Comparison of ENCODE assay signal across 8 cellular contexts in genomic region chr11:65505434-65506315, GRCh38. TPM values are rescaled to one million over a fixed set of nuclear protein-coding genes. Genes with fewer than 3 reads are reported as not detected.
DNase-seq lines count a peak whose midpoint lies in the region; ATAC-seq, FAIRE-seq and TF ChIP-seq lines count a peak whose summit lies in the region.

No MANE protein-coding gene starts in this region.

- H3K4me1 Mint-ChIP-seq in activated T-cell treated with anti-CD3 and anti-CD28 coated beads, Interleukin-2, amount 50 U/mL, for 72 hours (ENCODE audit: low read depth) = peaks cover 58% of the 10 kb centered on the region
- peaks cover 53% of the 10 kb centered on the region for H3K4me1 Mint-ChIP-seq in activated T-helper 1 cell treated with anti-CD3 and anti-CD28 coated beads, Interleukin-12 subunit alpha, Interleukin-12 subunit beta, Interleukin-2, Interleukin-4 antibody, amounts not matched to agents 30 ng/mL and 10 ng/mL and 1 ng/mL, durations not matched to agents 14 hours and 24 hours and 36 hours (ENCODE audit: low read depth)

- peak overlapping the region; percentile 2 to 99 (median 94) for H3K4me3 ChIP-seq in keratinocyte (ENCODE audit: control insufficient read depth in 2 of 3, extremely low read depth in 1 of 3, insufficient read depth in 2 of 3, low read depth in 1 of 3, low read length in 3 of 3)

- dilution Hi-C loops in keratinocyte (cut with MboI; ENCODE audit: extremely low pct_ligation_motif_present, low sequenced_read_pairs) = no loop called here

- intact Hi-C loops in activated T-helper 1 cell treated with anti-CD3 and anti-CD28 coated beads, Interleukin-12 subunit alpha, Interleukin-12 subunit beta, Interleukin-2, Interleukin-4 antibody, amounts not matched to agents 30 ng/mL and 10 ng/mL and 1 ng/mL, durations not matched to agents 14 hours and 24 hours and 36 hours (cut with micrococcal nuclease) = loop anchor here (5.0 kb wide), 1 partner anchor 243 kb away; the partner anchor contains the start of gene POLA2

- no peak overlapping the region for H2AFZ ChIP-seq in keratinocyte (ENCODE audit: control insufficient read depth, low read length)

- no peaks in the 10 kb centered on the region for H3K27me3 Mint-ChIP-seq in activated T-cell treated with anti-CD3 and anti-CD28 coated beads, Interleukin-2, amount 50 U/mL, for 72 hours (ENCODE audit: low read depth)
- H3K27me3 Mint-ChIP-seq in activated T-helper 1 cell treated with anti-CD3 and anti-CD28 coated beads, Interleukin-12 subunit alpha, Interleukin-12 subunit beta, Interleukin-2, Interleukin-4 antibody, amounts not matched to agents 30 ng/mL and 10 ng/mL and 1 ng/mL, durations not matched to agents 14 hours and 24 hours and 36 hours (ENCODE audit: insufficient read depth) = no peaks in the 10 kb centered on the region

- H3K4me3 Mint-ChIP-seq in activated T-cell treated with anti-CD3 and anti-CD28 coated beads, Interleukin-2, amount 50 U/mL, for 72 hours = no peak overlapping the region
- H3K4me3 Mint-ChIP-seq in activated T-helper 1 cell treated with anti-CD3 and anti-CD28 coated beads, Interleukin-12 subunit alpha, Interleukin-12 subunit beta, Interleukin-2, Interleukin-4 antibody, amounts not matched to agents 30 ng/mL and 10 ng/mL and 1 ng/mL, durations not matched to agents 14 hours and 24 hours and 36 hours = no peak overlapping the region

- no peak for FAIRE-seq in keratinocyte (lab: Jason Lieb, UNC)

- peak overlapping the region; percentile 98 for H3K9ac ChIP-seq in keratinocyte (ENCODE audit: control insufficient read depth, extremely low read depth, insufficient read depth, low read length)

- H3K79me2 ChIP-seq in keratinocyte (ENCODE audit: control insufficient read depth, insufficient read depth, low read length) = peaks cover 45% of the 10 kb centered on the region

- no peak overlapping the region for H3K27ac Mint-ChIP-seq in activated T-cell treated with anti-CD3 and anti-CD28 coated beads, Interleukin-2, amount 50 U/mL, for 72 hours
- H3K27ac Mint-ChIP-seq in activated T-helper 1 cell treated with anti-CD3 and anti-CD28 coated beads, Interleukin-12 subunit alpha, Interleukin-12 subunit beta, Interleukin-2, Interleukin-4 antibody, amounts not matched to agents 30 ng/mL and 10 ng/mL and 1 ng/mL, durations not matched to agents 14 hours and 24 hours and 36 hours = peak overlapping the region; percentile 72

- ATAC-seq in activated T-cell treated with anti-CD3 and anti-CD28 coated beads, Interleukin-2, amount 50 U/mL, for 72 hours (replicated peaks in 1 of 2) = no peak
- no peak for ATAC-seq in HG03159 (IDR thresholded peaks at IDR 0.05; ENCODE audit: unreplicated experiment)

- H3K4me2 ChIP-seq in keratinocyte (ENCODE audit: control insufficient read depth, extremely low read depth, insufficient read depth, low read depth, low read length) = peak overlapping the region; percentile 100

- no peaks in the 10 kb centered on the region for H3K27me3 ChIP-seq in keratinocyte (ENCODE audit: control insufficient read depth, extremely low read depth, insufficient read depth, low read length)

- H4K20me1 ChIP-seq in keratinocyte (ENCODE audit: control insufficient read depth, extremely low read depth, insufficient read depth, low read length) = peaks cover 33% of the 10 kb centered on the region

- peaks cover 14% of the 10 kb centered on the region for H3K4me1 ChIP-seq in keratinocyte (ENCODE audit: control insufficient read depth, extremely low read depth, insufficient read depth, low read length)

- peak overlapping the region; percentile 100 for H3K27ac ChIP-seq in keratinocyte (ENCODE audit: control insufficient read depth, insufficient read depth, low read length)
- peak overlapping the region; percentile 88 for H3K27ac ChIP-seq in temporal lobe (ENCODE audit: low read depth, low read length)

- no peak for TF ChIP-seq CTCF in keratinocyte (optimal IDR thresholded peaks at IDR 0.05 in 1 of 3, IDR thresholded peaks at IDR 0.05 in 1 of 3, conservative IDR thresholded peaks at IDR 0.05 in 1 of 3; ENCODE audit: extremely low read depth in 1 of 3, insufficient read depth in 2 of 3, low read length in 3 of 3)

- peaks cover 3 to 41% of the 10 kb centered on the region in 2 experiments for H3K36me3 ChIP-seq in keratinocyte (ENCODE audit: control insufficient read depth in 2 of 2, extremely low read depth in 1 of 2, insufficient read depth in 2 of 2, low read length in 2 of 2)

- H3K36me3 Mint-ChIP-seq in activated T-cell treated with anti-CD3 and anti-CD28 coated beads, Interleukin-2, amount 50 U/mL, for 72 hours (ENCODE audit: insufficient read depth in 2 of 2) = peaks cover 31 to 36% of the 10 kb centered on the region in 2 donors
- H3K36me3 Mint-ChIP-seq in activated T-helper 1 cell treated with anti-CD3 and anti-CD28 coated beads, Interleukin-12 subunit alpha, Interleukin-12 subunit beta, Interleukin-2, Interleukin-4 antibody, amounts not matched to agents 30 ng/mL and 10 ng/mL and 1 ng/mL, durations not matched to agents 14 hours and 24 hours and 36 hours (ENCODE audit: low read depth) = peaks cover 30% of the 10 kb centered on the region

- peak; percentile 50 for DNase-seq in activated T-cell treated with anti-CD3 and anti-CD28 coated beads, Interleukin-2, amount 50 U/mL, for 1 hour
- no peak for DNase-seq in activated T-cell treated with anti-CD3 and anti-CD28 coated beads, Interleukin-2, amount 50 U/mL, for 72 hours
- DNase-seq in activated T-helper 1 cell treated with anti-CD3 and anti-CD28 coated beads, Interleukin-12 subunit alpha, Interleukin-12 subunit beta, Interleukin-2, Interleukin-4 antibody, amounts not matched to agents 30 ng/mL and 10 ng/mL and 1 ng/mL, durations not matched to agents 14 hours and 24 hours and 36 hours (ENCODE audit: low spot score) = no peak
- DNase-seq in keratinocyte (ENCODE audit: low read depth, low spot score) (no peak), DMS153 treated with DMSO at 0.1 percent for 48 hours (lab: John Stamatoyannopoulos, UW; ENCODE audit: unreplicated experiment) (no peak), cerebellum (ENCODE audit: low spot score) (no peak)

- H3K9me3 ChIP-seq in keratinocyte (ENCODE audit: control insufficient read depth, low read depth, low read length) = no peaks in the 10 kb centered on the region

- H3K9me1 ChIP-seq in keratinocyte (ENCODE audit: control insufficient read depth, extremely low read depth, insufficient read depth, low read length) = no peaks in the 10 kb centered on the region

- H3K9me3 Mint-ChIP-seq in activated T-cell treated with anti-CD3 and anti-CD28 coated beads, Interleukin-2, amount 50 U/mL, for 72 hours = no peaks in the 10 kb centered on the region
- H3K9me3 Mint-ChIP-seq in activated T-helper 1 cell treated with anti-CD3 and anti-CD28 coated beads, Interleukin-12 subunit alpha, Interleukin-12 subunit beta, Interleukin-2, Interleukin-4 antibody, amounts not matched to agents 30 ng/mL and 10 ng/mL and 1 ng/mL, durations not matched to agents 14 hours and 24 hours and 36 hours = no peaks in the 10 kb centered on the region

RNA-seq across cellular contexts. Expression of gene MALAT1, which starts 6.8 kb away (rescaled TPM):
- total RNA-seq in activated T-cell treated with anti-CD3 and anti-CD28 coated beads, Interleukin-2, amount 50 U/mL, for 72 hours = over 10,000 TPM in 1 of 2 donors, 1,000 to 10,000 TPM in 1; 8,391 to 13,279 TPM
- 5,323 and 5,421 TPM in 2 replicates for total RNA-seq in activated T-helper 1 cell treated with anti-CD3 and anti-CD28 coated beads, Interleukin-12 subunit alpha, Interleukin-12 subunit beta, Interleukin-2, Interleukin-4 antibody, amounts not matched to agents 30 ng/mL and 10 ng/mL and 1 ng/mL, durations not matched to agents 14 hours and 24 hours and 36 hours
- 337 to 1,845 TPM (median 1,768 TPM) in 3 replicates for polyA plus RNA-seq in keratinocyte
- polyA plus RNA-seq in keratinocyte (2011; ENCODE audit: low read depth) = 22,009 TPM
- 14.9 and 37.5 TPM in 2 replicates for polyA plus RNA-seq in keratinocyte (2011; cell fraction: cytosol; rRNA removed)
- 6,319 and 7,235 TPM in 2 replicates for polyA plus RNA-seq in keratinocyte (2011; cell fraction: nucleus; rRNA removed)
- polyA plus RNA-seq in keratinocyte (2012; ENCODE audit: low replicate concordance) = 429 and 9,619 TPM in 2 replicates
- 2,284 to 11,976 TPM (median 9,145 TPM) in 3 replicates for polyA minus RNA-seq in keratinocyte
- 408 TPM for polyA minus RNA-seq in keratinocyte (2011; cell fraction: cytosol; rRNA and poly(A)+ RNA removed)
- polyA minus RNA-seq in keratinocyte (2011; cell fraction: nucleus; rRNA and poly(A)+ RNA removed) = 24,947 and 60,709 TPM in 2 replicates
- total RNA-seq in temporal lobe (8,183 TPM), cerebellum (17,703 TPM)

RNA-seq across cellular contexts. Expression of gene SCYL1, which starts 19.2 kb away (rescaled TPM):
- 10 to 100 TPM; 77.9 to 83.4 TPM for total RNA-seq in activated T-cell treated with anti-CD3 and anti-CD28 coated beads, Interleukin-2, amount 50 U/mL, for 72 hours
- total RNA-seq in activated T-helper 1 cell treated with anti-CD3 and anti-CD28 coated beads, Interleukin-12 subunit alpha, Interleukin-12 subunit beta, Interleukin-2, Interleukin-4 antibody, amounts not matched to agents 30 ng/mL and 10 ng/mL and 1 ng/mL, durations not matched to agents 14 hours and 24 hours and 36 hours = 103 and 109 TPM in 2 replicates
- 31.3 to 51.2 TPM (median 44.1 TPM) in 3 replicates for polyA plus RNA-seq in keratinocyte
- 25.3 TPM for polyA plus RNA-seq in keratinocyte (2011; ENCODE audit: low read depth)
- 40.7 and 65.2 TPM in 2 replicates for polyA plus RNA-seq in keratinocyte (2011; cell fraction: cytosol; rRNA removed)
- polyA plus RNA-seq in keratinocyte (2011; cell fraction: nucleus; rRNA removed) = 52.1 and 72.4 TPM in 2 replicates
- polyA plus RNA-seq in keratinocyte (2012; ENCODE audit: low replicate concordance) = 33.0 and 44.5 TPM in 2 replicates
- polyA minus RNA-seq in keratinocyte = 34.8 to 75.0 TPM (median 43.7 TPM) in 3 replicates
- polyA minus RNA-seq in keratinocyte (2011; cell fraction: cytosol; rRNA and poly(A)+ RNA removed) = 43.0 TPM
- polyA minus RNA-seq in keratinocyte (2011; cell fraction: nucleus; rRNA and poly(A)+ RNA removed) = 24.6 and 32.7 TPM in 2 replicates
- total RNA-seq in temporal lobe (34.2 TPM), cerebellum (30.7 TPM)

RNA-seq across cellular contexts. Expression of gene LTBP3, which starts 52.5 kb away (rescaled TPM):
- total RNA-seq in activated T-cell treated with anti-CD3 and anti-CD28 coated beads, Interleukin-2, amount 50 U/mL, for 72 hours = 100 to 1,000 TPM; 106 TPM
- total RNA-seq in activated T-helper 1 cell treated with anti-CD3 and anti-CD28 coated beads, Interleukin-12 subunit alpha, Interleukin-12 subunit beta, Interleukin-2, Interleukin-4 antibody, amounts not matched to agents 30 ng/mL and 10 ng/mL and 1 ng/mL, durations not matched to agents 14 hours and 24 hours and 36 hours = 97.9 and 103 TPM in 2 replicates
- polyA plus RNA-seq in keratinocyte = 9.1 to 23.0 TPM (median 11.0 TPM) in 3 replicates
- polyA plus RNA-seq in keratinocyte (2011; ENCODE audit: low read depth) = 4.4 TPM
- polyA plus RNA-seq in keratinocyte (2011; cell fraction: cytosol; rRNA removed) = 6.9 and 16.8 TPM in 2 replicates
- polyA plus RNA-seq in keratinocyte (2011; cell fraction: nucleus; rRNA removed) = 45.1 and 57.9 TPM in 2 replicates
- 8.9 and 26.6 TPM in 2 replicates for polyA plus RNA-seq in keratinocyte (2012; ENCODE audit: low replicate concordance)
- polyA minus RNA-seq in keratinocyte = 8.8 to 64.5 TPM (median 10.5 TPM) in 3 replicates
- 32.8 TPM for polyA minus RNA-seq in keratinocyte (2011; cell fraction: cytosol; rRNA and poly(A)+ RNA removed)
- 30.0 and 30.3 TPM in 2 replicates for polyA minus RNA-seq in keratinocyte (2011; cell fraction: nucleus; rRNA and poly(A)+ RNA removed)
- total RNA-seq in temporal lobe = 38.6 TPM
- 27.9 TPM for total RNA-seq in cerebellum
